Comparison of ENCODE assay signal across 19 cellular contexts in genomic region chr12:124651508-124652273, GRCh38.
DNase-seq lines count a peak whose midpoint lies in the region; TF ChIP-seq lines count a peak whose summit lies in the region.
"Had no signal": no experiment of that assay in that cellular context is flagged by ENCODE, and none has a peak within 500 bp of the region (broad histone marks: within the 10 kb centered on the region; RNA-seq: fewer than 3 reads in every experiment).

No MANE protein-coding gene starts in this region.

- H2BK15ac ChIP-seq in mesenchymal stem cell (ENCODE audit: low read depth, poor library complexity, severe bottlenecking), result peak overlapping the region; percentile 69
- no peak overlapping the region for H2BK15ac ChIP-seq in H9 (ENCODE audit: low read depth, low read length)

- H3K36me3 ChIP-seq in mesenchymal stem cell (ENCODE audit: control insufficient read depth in 1 of 2, insufficient read depth in 2 of 2, low read depth in 1 of 2, low read length in 2 of 2), result no peaks in the 10 kb centered on the region
- no peaks in the 10 kb centered on the region for H3K36me3 ChIP-seq in MM.1S (replicated peaks; ENCODE audit: insufficient read depth, low read length)
- H3K36me3 ChIP-seq: breast epithelium had no signal

- H3K27me3 ChIP-seq in mesenchymal stem cell (ENCODE audit: control insufficient read depth in 1 of 2, insufficient read depth in 1 of 2, low read length in 2 of 2) (no peaks in the 10 kb centered on the region), MM.1S (replicated peaks; ENCODE audit: insufficient read depth, low read length) (no peaks in the 10 kb centered on the region), H9 (ENCODE audit: insufficient read depth, low read length) (no peaks in the 10 kb centered on the region)
- H3K27me3 ChIP-seq: breast epithelium had no signal

- H3K56ac ChIP-seq in H9 (ENCODE audit: insufficient read length, low read depth, low read length), result no peak overlapping the region

- H3T11ph ChIP-seq in H9 (ENCODE audit: low read length), result no peak overlapping the region

- H3K4me1 Mint-ChIP-seq in brain (peaks cover 42% of the 10 kb centered on the region), H9 (peaks cover 25 to 26% of the 10 kb centered on the region in 2 experiments)
- H3K4me1 Mint-ChIP-seq: activated CD8-positive, alpha-beta memory T cell treated with anti-CD3 and anti-CD28 coated beads, Interleukin-2, amount 10 ng/mL, durations not matched to agents 7 days and 5 days had no signal

- H3K4me3 ChIP-seq in mesenchymal stem cell (ENCODE audit: insufficient read depth in 1 of 2, low read depth in 1 of 2, low read length in 2 of 2) (no peak overlapping the region), MM.1S (ENCODE audit: low read length) (no peak overlapping the region)
- H3K4me3 ChIP-seq: breast epithelium, smooth muscle cell had no signal

- peak; percentile 87 for DNase-seq in DMS 273 (lab: John Stamatoyannopoulos, UW; ENCODE audit: unreplicated experiment)
- peak; percentile 30 to 75 for DNase-seq in NCI-H524 (lab: John Stamatoyannopoulos, UW)
- DNase-seq in mesenchymal stem cell, result peak; percentile 47
- no peak for DNase-seq in MM.1S
- DNase-seq in H9, result no peak
- no peak for DNase-seq in NCI-H226
- no peak for DNase-seq in retina
- DNase-seq: activated CD8-positive, alpha-beta memory T cell treated with anti-CD3 and anti-CD28 coated beads, Interleukin-2, amount 10 ng/mL, durations not matched to agents 7 days and 5 days; activated naive CD4-positive, alpha-beta T cell treated with anti-CD3 and anti-CD28 coated beads for 36 hours; effector memory CD8-positive, alpha-beta T cell; foreskin keratinocyte; NCI-H1048; OCI-M1; stimulated activated naive CD4-positive, alpha-beta T cell had no signal

- no peak overlapping the region for H3K27ac ChIP-seq in mesenchymal stem cell (ENCODE audit: low read length, poor library complexity, severe bottlenecking)
- H3K27ac ChIP-seq in MM.1S (ENCODE audit: low read length), result no peak overlapping the region
- no peak overlapping the region for H3K27ac ChIP-seq in H9 (ENCODE audit: insufficient read length, low read depth, low read length)
- H3K27ac ChIP-seq: breast epithelium, foreskin keratinocyte had no signal

- no peak overlapping the region for H4K5ac ChIP-seq in H9 (ENCODE audit: insufficient read length, low read depth, low read length)

- H3K4me3 Mint-ChIP-seq in brain (no peak overlapping the region), H9 (no peak overlapping the region)
- H3K4me3 Mint-ChIP-seq: activated CD8-positive, alpha-beta memory T cell treated with anti-CD3 and anti-CD28 coated beads, Interleukin-2, amount 10 ng/mL, durations not matched to agents 7 days and 5 days; activated naive CD4-positive, alpha-beta T cell treated with anti-CD3 and anti-CD28 coated beads for 36 hours; B cell; effector memory CD8-positive, alpha-beta T cell; WTC11 had no signal

- H3K4ac ChIP-seq in mesenchymal stem cell (ENCODE audit: low read depth in 1 of 2, low read length in 2 of 2) (peak overlapping the region; percentile 55 to 71), H9 (ENCODE audit: low read depth, low read length) (no peak overlapping the region)

- H3K4me1 ChIP-seq in mesenchymal stem cell (ENCODE audit: control insufficient read depth, insufficient read depth, low read depth, low read length), result peaks cover 40% of the 10 kb centered on the region
- no peaks in the 10 kb centered on the region for H3K4me1 ChIP-seq in MM.1S (ENCODE audit: low read length)
- H3K4me1 ChIP-seq in H9 (ENCODE audit: insufficient read depth, low read length), result 0 out of 2 replicates have a peak, but pooled peaks cover 2% of the 10 kb centered on the region

- no peak overlapping the region for H2AFZ ChIP-seq in mesenchymal stem cell (ENCODE audit: low read depth, low read length)
- H2AFZ ChIP-seq in MM.1S (ENCODE audit: low read length), result no peak overlapping the region
- H2AFZ ChIP-seq in H9 (ENCODE audit: low read length), result no peak overlapping the region

- H2AK5ac ChIP-seq in mesenchymal stem cell (ENCODE audit: low read length, severe bottlenecking), result peak overlapping the region; percentile 96
- no peak overlapping the region for H2AK5ac ChIP-seq in H9 (ENCODE audit: insufficient read length, low read length)

- no peak overlapping the region for H2BK5ac ChIP-seq in mesenchymal stem cell (ENCODE audit: low read depth, low read length, poor library complexity, severe bottlenecking)
- H2BK5ac ChIP-seq in H9 (ENCODE audit: insufficient read length, low read length), result no peak overlapping the region

- H3K4me2 ChIP-seq in mesenchymal stem cell (ENCODE audit: low read length, poor library complexity, severe bottlenecking) (no peak overlapping the region), MM.1S (ENCODE audit: low read depth, low read length) (no peak overlapping the region), H9 (ENCODE audit: insufficient read depth, insufficient read length, low read length) (no peak overlapping the region)
- H3K4me2 ChIP-seq: smooth muscle cell had no signal

- H3K36me3 Mint-ChIP-seq in brain (no peaks in the 10 kb centered on the region), H9 (ENCODE audit: insufficient read depth in 1 of 3, low read depth in 3 of 3) (peaks cover 6 to 24% (median 11%) of the 10 kb centered on the region in 3 experiments)

- peak overlapping the region in 1 of 2 experiments; percentile 53 for H3K14ac ChIP-seq in mesenchymal stem cell (ENCODE audit: low read length in 2 of 2)
- no peak overlapping the region for H3K14ac ChIP-seq in H9 (ENCODE audit: insufficient read depth, low read length)

- H3K79me2 ChIP-seq in MM.1S (ENCODE audit: low read length) (no peaks in the 10 kb centered on the region), H9 (ENCODE audit: insufficient read depth, low read length) (no peaks in the 10 kb centered on the region)

- peaks cover 7% of the 10 kb centered on the region for H3K27me3 Mint-ChIP-seq in brain
- H3K27me3 Mint-ChIP-seq in H9 (ENCODE audit: low read depth), result peaks cover 7% of the 10 kb centered on the region

- H3K23ac ChIP-seq in mesenchymal stem cell (ENCODE audit: low read length in 2 of 2) (no peak overlapping the region), H9 (ENCODE audit: insufficient read length, low read depth, low read length) (no peak overlapping the region)

- peak overlapping the region; percentile 23 to 28 for H2BK12ac ChIP-seq in mesenchymal stem cell (ENCODE audit: low read length in 2 of 2)
- H2BK12ac ChIP-seq in H9 (ENCODE audit: insufficient read length, low read depth, low read length), result no peak overlapping the region

- H4K8ac ChIP-seq in mesenchymal stem cell (ENCODE audit: low read length), result peak overlapping the region; percentile 5
- H4K8ac ChIP-seq in H9 (replicated peaks; ENCODE audit: insufficient read length, low read depth, low read length), result no peak overlapping the region

- H3K9me3 Mint-ChIP-seq in brain (peaks cover 2 to 36% (median 28%) of the 10 kb centered on the region in 5 experiments), H9 (peaks cover 26 to 29% of the 10 kb centered on the region in 2 experiments)
- H3K9me3 Mint-ChIP-seq: effector memory CD8-positive, alpha-beta T cell had no signal

- peak overlapping the region; percentile 34 for H2BK120ac ChIP-seq in mesenchymal stem cell (ENCODE audit: low read depth, low read length)
- H2BK120ac ChIP-seq in H9 (ENCODE audit: low read depth, low read length, poor library complexity, severe bottlenecking), result no peak overlapping the region

- H3K79me1 ChIP-seq in mesenchymal stem cell (replicated peaks; ENCODE audit: low read length, poor library complexity, severe bottlenecking) (no peaks in the 10 kb centered on the region), H9 (ENCODE audit: insufficient read depth, low read depth, low read length, poor library complexity, severe bottlenecking) (no peaks in the 10 kb centered on the region)

- WGBS in mesenchymal stem cell, result 54% methylated on average over 10 of the region's 10 CpGs
- WGBS in H9 (ENCODE audit: extremely low coverage, insufficient read length, low lambda C conversion rate), result no CpG with 5 or more reads among the region's 10 CpGs

- H3K9ac ChIP-seq in mesenchymal stem cell (ENCODE audit: low read length) (no peak overlapping the region), MM.1S (ENCODE audit: low read length) (no peak overlapping the region), H9 (ENCODE audit: extremely low read depth, insufficient read length, low read length) (no peak overlapping the region)

- no peaks in the 10 kb centered on the region for H3F3A ChIP-seq in MM.1S (ENCODE audit: insufficient read depth, low read length)

- H2BK20ac ChIP-seq in H9 (ENCODE audit: low read depth, low read length, poor library complexity, severe bottlenecking), result no peak overlapping the region

- H3K9me2 ChIP-seq in MM.1S (replicated peaks; ENCODE audit: insufficient read depth, low read length), result no peaks in the 10 kb centered on the region

- H3K27ac Mint-ChIP-seq in brain (peak overlapping the region in 4 of 5 experiments; percentile 30 to 84 (median 54)), H9 (no peak overlapping the region)
- H3K27ac Mint-ChIP-seq: activated CD8-positive, alpha-beta memory T cell treated with anti-CD3 and anti-CD28 coated beads, Interleukin-2, amount 10 ng/mL, durations not matched to agents 7 days and 5 days; activated naive CD4-positive, alpha-beta T cell treated with anti-CD3 and anti-CD28 coated beads for 36 hours; B cell; effector memory CD8-positive, alpha-beta T cell had no signal

- H4K20me1 ChIP-seq in MM.1S (ENCODE audit: insufficient read depth, low read length), result no peaks in the 10 kb centered on the region
- no peaks in the 10 kb centered on the region for H4K20me1 ChIP-seq in H9 (ENCODE audit: control insufficient read depth, insufficient read depth, insufficient read length)

- no peak for TF ChIP-seq CTCF in brain (conservative IDR thresholded peaks at IDR 0.05)
- TF ChIP-seq CTCF in MM.1S (IDR thresholded peaks at IDR 0.05; ENCODE audit: low read length), result no peak
- TF ChIP-seq CTCF in H9 (conservative IDR thresholded peaks at IDR 0.05), result no peak

- H3K9me3 ChIP-seq in mesenchymal stem cell (ENCODE audit: control insufficient read depth, low read length) (peaks cover 12% of the 10 kb centered on the region), MM.1S (replicated peaks; ENCODE audit: insufficient read depth, low read length) (no peaks in the 10 kb centered on the region), H9 (ENCODE audit: control insufficient read depth, low read depth, low read length) (peaks cover 10% of the 10 kb centered on the region)

- no peaks in the 10 kb centered on the region for H3K23me2 ChIP-seq in H9 (ENCODE audit: insufficient read length, low read depth, low read length, poor library complexity, severe bottlenecking)

- H3K18ac ChIP-seq in mesenchymal stem cell (ENCODE audit: low read depth in 1 of 2, low read length in 2 of 2) (peak overlapping the region; percentile 59 to 90), H9 (ENCODE audit: insufficient read length, low read depth, low read length) (no peak overlapping the region)

- H4K91ac ChIP-seq in mesenchymal stem cell (ENCODE audit: low read length), result peak overlapping the region; percentile 52
- H4K91ac ChIP-seq in H9 (ENCODE audit: insufficient read length, low read depth, low read length), result no peak overlapping the region

Comparison
In these comparisons a context has a peak if more than half of its experiments do, and no peak if none do; other contexts are left out.
1. DNase-seq: peak in DMS 273 (single experiment), NCI-H524 (2 of 2) and mesenchymal stem cell (single experiment); none in MM.1S (single experiment), H9 (single experiment), NCI-H226 (single experiment) and retina (single experiment).
2. H3K27ac Mint-ChIP-seq: peak in brain (4 of 5); none in H9 (0 of 3).